In the genomic region with DNA sequence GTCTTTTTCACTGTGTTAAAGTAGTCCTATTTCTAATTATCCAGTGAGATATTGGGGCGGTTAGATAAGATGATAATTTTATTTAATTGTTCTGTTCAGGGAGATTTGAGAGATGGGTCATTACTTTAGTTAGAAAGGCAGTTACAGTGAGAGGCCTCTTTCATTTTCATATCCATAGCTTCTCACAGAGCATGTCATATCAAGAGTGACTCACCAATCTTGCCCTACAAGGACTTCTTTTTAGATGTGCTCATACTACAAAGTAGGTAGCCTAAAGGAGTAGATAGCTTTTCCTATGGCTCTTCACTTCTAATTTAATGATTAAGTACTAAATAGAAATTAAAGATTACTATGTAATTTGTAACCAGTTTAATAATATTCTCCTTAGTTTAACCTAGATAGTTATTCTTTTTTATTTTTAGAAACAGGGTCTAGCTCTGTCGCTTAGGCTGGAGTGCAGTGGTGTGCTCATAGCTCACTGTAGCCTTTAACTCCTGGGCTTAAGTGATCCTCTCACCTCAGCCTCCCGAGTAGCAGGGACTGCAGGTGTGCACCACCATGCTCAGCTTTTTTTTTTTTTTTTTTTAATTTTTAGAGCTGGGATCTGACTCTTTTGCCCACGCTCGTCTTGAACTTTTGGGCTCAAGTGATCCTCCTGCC, we compare ENCODE assay signal across 10 cellular contexts.
DNase-seq lines count a peak whose midpoint lies in the region; ATAC-seq and TF ChIP-seq lines count a peak whose summit lies in the region.
"Had no signal": no experiment of that assay in that cellular context is flagged by ENCODE, and none has a peak within 500 bp of the region (broad histone marks: within the 10 kb centered on the region; RNA-seq: fewer than 3 reads in every experiment).

No MANE protein-coding gene starts in this region.

- no peaks in the 10 kb centered on the region for H3K36me3 Mint-ChIP-seq in stimulated activated effector memory CD8-positive, alpha-beta T cell treated with anti-CD3 and anti-CD28 coated beads, Interleukin-12 subunit alpha, Interleukin-12 subunit beta, amount 100 ng/mL, for 72 hours
- H3K36me3 Mint-ChIP-seq in Calu3 (ENCODE audit: insufficient read depth, unreplicated experiment) = no peaks in the 10 kb centered on the region

- no peaks in the 10 kb centered on the region for H3K4me1 Mint-ChIP-seq in stimulated activated effector memory CD8-positive, alpha-beta T cell treated with anti-CD3 and anti-CD28 coated beads, Interleukin-12 subunit alpha, Interleukin-12 subunit beta, amount 100 ng/mL, for 72 hours
- no peaks in the 10 kb centered on the region for H3K4me1 Mint-ChIP-seq in Calu3 (ENCODE audit: low read depth, unreplicated experiment)

- H3K9me3 Mint-ChIP-seq in stimulated activated effector memory CD8-positive, alpha-beta T cell treated with anti-CD3 and anti-CD28 coated beads, Interleukin-12 subunit alpha, Interleukin-12 subunit beta, amount 100 ng/mL, for 72 hours = no peaks in the 10 kb centered on the region
- no peaks in the 10 kb centered on the region for H3K9me3 Mint-ChIP-seq in Calu3 (ENCODE audit: low read depth, unreplicated experiment)

- CTCF ChIA-PET in Calu3 (lab: Charles Lee) = interaction anchor here (0.9 kb wide), 1 partner anchor 11 kb away, joined by 3 read pairs; no protein-coding TSS in a partner anchor

- ATAC-seq in activated CD4-positive, CD25-positive, alpha-beta regulatory T cell treated with anti-CD3 and anti-CD28 coated beads, Interleukin-2, amount 50 U/mL, for 24 hours = peak; percentile 96 to 97
- peak; percentile 99 for ATAC-seq in HG02852 (IDR thresholded peaks at IDR 0.05; ENCODE audit: unreplicated experiment)
- peak; percentile 100 for ATAC-seq in stimulated activated effector memory CD8-positive, alpha-beta T cell treated with anti-CD3 and anti-CD28 coated beads, Interleukin-12 subunit alpha, Interleukin-12 subunit beta, amount 100 ng/mL, for 72 hours

- H3K4me3 Mint-ChIP-seq in stimulated activated effector memory CD8-positive, alpha-beta T cell treated with anti-CD3 and anti-CD28 coated beads, Interleukin-12 subunit alpha, Interleukin-12 subunit beta, amount 100 ng/mL, for 72 hours = no peak overlapping the region
- H3K4me3 Mint-ChIP-seq in Calu3 (ENCODE audit: low read depth, unreplicated experiment) = no peak overlapping the region
- H3K4me3 Mint-ChIP-seq: B cell; dendritic cell treated with granulocyte-macrophage colony-stimulating factor and Interleukin-4, amounts not matched to agents 40 ng/mL and 50 ng/mL, for 4 days had no signal

- H3K27me3 Mint-ChIP-seq in Calu3 (ENCODE audit: unreplicated experiment) = no peaks in the 10 kb centered on the region
- H3K27me3 Mint-ChIP-seq: B cell; dendritic cell treated with granulocyte-macrophage colony-stimulating factor and Interleukin-4, amounts not matched to agents 40 ng/mL and 50 ng/mL, for 4 days had no signal

- no TSS peak for BruUV-seq in Calu3 (replicated peaks; lab: Mats Ljungman, UMichigan)

- H3K27ac Mint-ChIP-seq in stimulated activated effector memory CD8-positive, alpha-beta T cell treated with anti-CD3 and anti-CD28 coated beads, Interleukin-12 subunit alpha, Interleukin-12 subunit beta, amount 100 ng/mL, for 72 hours = peak overlapping the region; percentile 30
- no peak overlapping the region for H3K27ac Mint-ChIP-seq in Calu3 (ENCODE audit: unreplicated experiment)
- H3K27ac Mint-ChIP-seq: B cell; dendritic cell treated with granulocyte-macrophage colony-stimulating factor and Interleukin-4, amounts not matched to agents 40 ng/mL and 50 ng/mL, for 4 days had no signal

- no peak for TF ChIP-seq CTCF in Calu3 (IDR thresholded peaks at IDR 0.05; ENCODE audit: unreplicated experiment)

- intact Hi-C loops in Calu3 (cut with micrococcal nuclease; ENCODE audit: unreplicated experiment) = no loop called here

- DNase-seq in activated CD4-positive, CD25-positive, alpha-beta regulatory T cell (lab: John Stamatoyannopoulos, UW) = no peak
- DNase-seq in RPMI7951 (ENCODE audit: low read depth) = peak; percentile 56
- DNase-seq in stimulated activated effector memory CD8-positive, alpha-beta T cell treated with anti-CD3 and anti-CD28 coated beads, Interleukin-12 subunit alpha, Interleukin-12 subunit beta, amount 100 ng/mL, for 72 hours (ENCODE audit: low spot score in 2 of 2) = no peak
- DNase-seq in Calu3 = no peak
- DNase-seq in pons (ENCODE audit: low spot score) = no peak
- no peak for DNase-seq in DMS79 treated with DMSO at 0.1 percent for 48 hours (lab: John Stamatoyannopoulos, UW)
